In genomic region chr7:83161186-83161585, GRCh38 we compare ENCODE assay signal across 12 cellular contexts. TPM values are rescaled to one million over a fixed set of nuclear protein-coding genes. Genes with fewer than 3 reads are reported as not detected.
DNase-seq lines count a peak whose midpoint lies in the region; ATAC-seq and FAIRE-seq lines count a peak whose summit lies in the region.
"Had no signal": no experiment of that assay in that cellular context is flagged by ENCODE, and none has a peak within 500 bp of the region (broad histone marks: within the 10 kb centered on the region; RNA-seq: fewer than 3 reads in every experiment).

No MANE protein-coding gene starts in this region.

- peak; percentile 94 for FAIRE-seq in G401.6 (lab: Jason Lieb, UNC)

- DNase-seq in Kasumi-1 (lab: John Stamatoyannopoulos, UW) (peak; percentile 12 to 34), astrocyte of the hippocampus (ENCODE audit: low read depth, low spot score) (peak; percentile 18), myocyte (ENCODE audit: low read depth) (peak; percentile 3), NCI-H128 (lab: John Stamatoyannopoulos, UW; ENCODE audit: unreplicated experiment) (no peak), left ventricle myocardium superior (no peak), EL (no peak)
- no peak for DNase-seq in activated CD8-positive, alpha-beta memory T cell treated with anti-CD3 and anti-CD28 coated beads, Interleukin-2, amount 50 U/mL, for 48 hours
- DNase-seq: CD4-positive, alpha-beta T cell; erythroblast; T-helper 9 cell had no signal

- no peak for ATAC-seq in left ventricle myocardium superior

- intact Hi-C loops in left ventricle myocardium superior (cut with micrococcal nuclease), result no loop called here

RNA-seq across cellular contexts. Expression of gene PCLO, which starts 1.5 kb away (rescaled TPM):
- 1.4 and 2.2 TPM in 2 replicates for total RNA-seq in myocyte
- polyA plus RNA-seq in myocyte (2012), result 0.40 TPM
- total RNA-seq in left ventricle myocardium superior, result 2.9 TPM
- total RNA-seq: CD4-positive, alpha-beta T cell; mononuclear cell had no signal

Comparison
In these comparisons a context has a peak if more than half of its experiments do, and no peak if none do; other contexts are left out.
1. DNase-seq: peak in Kasumi-1 (2 of 2), astrocyte of the hippocampus (single experiment) and myocyte (single experiment); none in activated CD8-positive, alpha-beta memory T cell treated with anti-CD3 and anti-CD28 coated beads, Interleukin-2, amount 50 U/mL, for 48 hours (single experiment), NCI-H128 (single experiment), left ventricle myocardium superior (single experiment) and EL (single experiment).